ENCODE assay signal across 23 cellular contexts in genomic region chr1:204575221-204576190, GRCh38. TPM values are rescaled to one million over a fixed set of nuclear protein-coding genes. Genes with fewer than 3 reads are reported as not detected.
DNase-seq lines count a peak whose midpoint lies in the region; ATAC-seq, FAIRE-seq and TF ChIP-seq lines count a peak whose summit lies in the region.
"Had no signal": no experiment of that assay in that cellular context is flagged by ENCODE, and none has a peak within 500 bp of the region (broad histone marks: within the 10 kb centered on the region; RNA-seq: fewer than 3 reads in every experiment).

No MANE protein-coding gene starts in this region.

- H3K36me3 Mint-ChIP-seq in activated CD4-positive, alpha-beta T cell treated with anti-CD3 and anti-CD28 coated beads for 36 hours (ENCODE audit: low read depth): peaks cover 6% of the 10 kb centered on the region
- peaks cover 14% of the 10 kb centered on the region for H3K36me3 Mint-ChIP-seq in activated CD4-positive, alpha-beta T cell treated with anti-CD3 and anti-CD28 coated beads, Interleukin-2, amount 10 ng/mL, durations not matched to agents 24 days and 14 days (ENCODE audit: low read depth)
- peaks cover 15 to 32% of the 10 kb centered on the region in 2 donors for H3K36me3 Mint-ChIP-seq in stimulated activated naive B cell treated with anti-CD40 and anti-IgM and Interleukin-4, amounts not matched to agents 10 μg/mL and 1 μg/mL and 100 μg/mL, for 72 hours
- H3K36me3 Mint-ChIP-seq: activated CD8-positive, alpha-beta memory T cell treated with anti-CD3 and anti-CD28 coated beads, Interleukin-2, amount 10 ng/mL, durations not matched to agents 7 days and 5 days had no signal

- H3K4me1 ChIP-seq in iPS-15b (ENCODE audit: control insufficient read depth, insufficient read depth, low read length) (peaks cover 55% of the 10 kb centered on the region), colonic mucosa (peaks cover 3% of the 10 kb centered on the region)

- no peak overlapping the region for H3K27ac ChIP-seq in colonic mucosa
- H3K27ac ChIP-seq: lower lobe of right lung had no signal

- FAIRE-seq in GM19239 (lab: Jason Lieb, UNC): no peak
- FAIRE-seq: A549, endothelial cell of umbilical vein, keratinocyte had no signal

- H3K4me3 ChIP-seq in iPS-15b (ENCODE audit: low read depth, low read length): peak overlapping the region; percentile 6
- H3K4me3 ChIP-seq in colonic mucosa: no peak overlapping the region
- H3K4me3 ChIP-seq: A549, lower lobe of right lung had no signal

- TF ChIP-seq CTCF in colonic mucosa (IDR thresholded peaks at IDR 0.05): no peak

- POLR2A ChIA-PET in activated CD4-positive, alpha-beta T cell treated with anti-CD3 and anti-CD28 coated beads for 36 hours (lab: Charles Lee): no interaction called here

- peaks cover 6% of the 10 kb centered on the region for H3K27me3 ChIP-seq in iPS-15b (ENCODE audit: control insufficient read depth, insufficient read depth, low read length)
- no peaks in the 10 kb centered on the region for H3K27me3 ChIP-seq in colonic mucosa

- no peak overlapping the region for H3K4me3 Mint-ChIP-seq in activated CD4-positive, alpha-beta T cell treated with anti-CD3 and anti-CD28 coated beads for 36 hours
- no peak overlapping the region for H3K4me3 Mint-ChIP-seq in activated CD4-positive, alpha-beta T cell treated with anti-CD3 and anti-CD28 coated beads, Interleukin-2, amount 10 ng/mL, durations not matched to agents 24 days and 14 days
- no peak overlapping the region for H3K4me3 Mint-ChIP-seq in stimulated activated naive B cell treated with anti-CD40 and anti-IgM and Interleukin-4, amounts not matched to agents 10 μg/mL and 1 μg/mL and 100 μg/mL, for 72 hours
- H3K4me3 Mint-ChIP-seq: activated CD8-positive, alpha-beta memory T cell treated with anti-CD3 and anti-CD28 coated beads, Interleukin-2, amount 10 ng/mL, durations not matched to agents 7 days and 5 days had no signal

- no peak for ATAC-seq in activated CD4-positive, alpha-beta T cell treated with anti-CD3 and anti-CD28 coated beads for 36 hours
- no peak for ATAC-seq in stimulated activated naive B cell treated with anti-CD40 and anti-IgM and Interleukin-4, amounts not matched to agents 10 μg/mL and 1 μg/mL and 100 μg/mL, for 72 hours (replicated peaks)
- ATAC-seq: activated CD8-positive, alpha-beta memory T cell treated with anti-CD3 and anti-CD28 coated beads, Interleukin-2, amount 10 ng/mL, durations not matched to agents 7 days and 5 days had no signal

- intact Hi-C loops in activated CD4-positive, alpha-beta T cell treated with anti-CD3 and anti-CD28 coated beads for 36 hours (cut with DNase I, micrococcal nuclease): no loop called here
- intact Hi-C loops in activated CD4-positive, alpha-beta T cell treated with anti-CD3 and anti-CD28 coated beads, Interleukin-2, amount 10 ng/mL, durations not matched to agents 24 days and 14 days (cut with micrococcal nuclease): no loop called here
- intact Hi-C loops in colonic mucosa (cut with DNase I): no loop called here

- H3K36me3 ChIP-seq in iPS-15b (ENCODE audit: control insufficient read depth, insufficient read depth, low read length) (no peaks in the 10 kb centered on the region), colonic mucosa (no peaks in the 10 kb centered on the region)

- CTCF ChIA-PET in activated CD4-positive, alpha-beta T cell treated with anti-CD3 and anti-CD28 coated beads for 36 hours (lab: Charles Lee): interaction anchor here (0.8 to 2.1 kb wide), 4 partner anchors 10 to 231 kb away, joined by 3 to 9 read pairs (median 4); no protein-coding TSS in a partner anchor

- H3K9me3 ChIP-seq in iPS-15b (ENCODE audit: control insufficient read depth, insufficient read depth, low read length) (no peaks in the 10 kb centered on the region), colonic mucosa (no peaks in the 10 kb centered on the region)
- H3K9me3 ChIP-seq: A549, lower lobe of right lung had no signal

- no peak for DNase-seq in activated CD4-positive, alpha-beta T cell treated with anti-CD3 and anti-CD28 coated beads for 36 hours
- no peak for DNase-seq in activated CD4-positive, alpha-beta T cell treated with anti-CD3 and anti-CD28 coated beads, Interleukin-2, amount 10 ng/mL, durations not matched to agents 24 days and 14 days
- DNase-seq in NCI-H82 (lab: John Stamatoyannopoulos, UW): peak; percentile 95
- DNase-seq in stimulated activated naive B cell treated with anti-CD40 and anti-IgM and Interleukin-4, amounts not matched to agents 10 μg/mL and 1 μg/mL and 100 μg/mL, for 72 hours: no peak
- no peak for DNase-seq in GM19239 (ENCODE audit: insufficient read length, low spot score)
- DNase-seq in colonic mucosa: no peak
- DNase-seq in NCI-H2196 treated with DMSO at 0.1 percent for 48 hours (lab: John Stamatoyannopoulos, UW; ENCODE audit: unreplicated experiment): no peak
- DNase-seq: activated CD4-positive, alpha-beta T cell treated with anti-CD3 and anti-CD28 coated beads for 1 hour; activated CD8-positive, alpha-beta memory T cell treated with anti-CD3 and anti-CD28 coated beads, Interleukin-2, amount 10 ng/mL, durations not matched to agents 7 days and 5 days; activated effector memory CD4-positive, alpha-beta T cell treated with Interleukin-2 at 50 U/mL for 16 hours; amniotic stem cell; DMS153; GOT3; Karpas-422; lower lobe of right lung; NCI-H1092 treated with DMSO at 0.1 percent for 48 hours; NCI-H2029; stimulated activated CD4-positive, alpha-beta T cell treated with anti-CD3 and anti-CD28 coated beads, Interleukin-4, amount 100 ng/mL, for 4 hours; T1000 had no signal

- H3K4me1 Mint-ChIP-seq in activated CD4-positive, alpha-beta T cell treated with anti-CD3 and anti-CD28 coated beads for 36 hours: peaks cover 20% of the 10 kb centered on the region
- H3K4me1 Mint-ChIP-seq in activated CD4-positive, alpha-beta T cell treated with anti-CD3 and anti-CD28 coated beads, Interleukin-2, amount 10 ng/mL, durations not matched to agents 24 days and 14 days: peaks cover 26% of the 10 kb centered on the region
- peaks cover 24 to 36% of the 10 kb centered on the region in 2 donors for H3K4me1 Mint-ChIP-seq in stimulated activated naive B cell treated with anti-CD40 and anti-IgM and Interleukin-4, amounts not matched to agents 10 μg/mL and 1 μg/mL and 100 μg/mL, for 72 hours

- no peaks in the 10 kb centered on the region for H3K27me3 Mint-ChIP-seq in activated CD4-positive, alpha-beta T cell treated with anti-CD3 and anti-CD28 coated beads for 36 hours
- H3K27me3 Mint-ChIP-seq in activated CD4-positive, alpha-beta T cell treated with anti-CD3 and anti-CD28 coated beads, Interleukin-2, amount 10 ng/mL, durations not matched to agents 24 days and 14 days: no peaks in the 10 kb centered on the region
- no peaks in the 10 kb centered on the region for H3K27me3 Mint-ChIP-seq in stimulated activated naive B cell treated with anti-CD40 and anti-IgM and Interleukin-4, amounts not matched to agents 10 μg/mL and 1 μg/mL and 100 μg/mL, for 72 hours
- H3K27me3 Mint-ChIP-seq: activated CD8-positive, alpha-beta memory T cell treated with anti-CD3 and anti-CD28 coated beads, Interleukin-2, amount 10 ng/mL, durations not matched to agents 7 days and 5 days had no signal

- peak overlapping the region; percentile 7 for H3K27ac Mint-ChIP-seq in activated CD4-positive, alpha-beta T cell treated with anti-CD3 and anti-CD28 coated beads for 36 hours
- no peak overlapping the region for H3K27ac Mint-ChIP-seq in activated CD4-positive, alpha-beta T cell treated with anti-CD3 and anti-CD28 coated beads, Interleukin-2, amount 10 ng/mL, durations not matched to agents 24 days and 14 days
- peak overlapping the region; percentile 62 for H3K27ac Mint-ChIP-seq in stimulated activated naive B cell treated with anti-CD40 and anti-IgM and Interleukin-4, amounts not matched to agents 10 μg/mL and 1 μg/mL and 100 μg/mL, for 72 hours
- H3K27ac Mint-ChIP-seq: activated CD8-positive, alpha-beta memory T cell treated with anti-CD3 and anti-CD28 coated beads, Interleukin-2, amount 10 ng/mL, durations not matched to agents 7 days and 5 days had no signal

- H3K9me3 Mint-ChIP-seq in activated CD4-positive, alpha-beta T cell treated with anti-CD3 and anti-CD28 coated beads for 36 hours (ENCODE audit: low read depth): no peaks in the 10 kb centered on the region
- no peaks in the 10 kb centered on the region for H3K9me3 Mint-ChIP-seq in activated CD4-positive, alpha-beta T cell treated with anti-CD3 and anti-CD28 coated beads, Interleukin-2, amount 10 ng/mL, durations not matched to agents 24 days and 14 days
- H3K9me3 Mint-ChIP-seq in stimulated activated naive B cell treated with anti-CD40 and anti-IgM and Interleukin-4, amounts not matched to agents 10 μg/mL and 1 μg/mL and 100 μg/mL, for 72 hours: no peaks in the 10 kb centered on the region

- no peak overlapping the region for H3K9ac ChIP-seq in iPS-15b (ENCODE audit: low read depth, low read length)
- no peak overlapping the region for H3K9ac ChIP-seq in colonic mucosa (ENCODE audit: low read depth in 2 of 2, low read length in 2 of 2)

RNA-seq across cellular contexts. Expression of gene MDM4, which starts 59.3 kb away (rescaled TPM):
- 10 to 100 TPM; 89.1 to 94.6 TPM for total RNA-seq in activated CD4-positive, alpha-beta T cell treated with anti-CD3 and anti-CD28 coated beads for 36 hours
- 81.5 and 85.5 TPM in 2 replicates for total RNA-seq in activated CD4-positive, alpha-beta T cell treated with anti-CD3 and anti-CD28 coated beads, Interleukin-2, amount 10 ng/mL, durations not matched to agents 24 days and 14 days
- 10 to 100 TPM; 43.7 to 49.8 TPM for total RNA-seq in colonic mucosa
